In genomic region chr10:124043310-124044142, GRCh38 we compare ENCODE assay signal across 11 cellular contexts. TPM values are rescaled to one million over a fixed set of nuclear protein-coding genes. Genes with fewer than 3 reads are reported as not detected.
DNase-seq lines count a peak whose midpoint lies in the region; ATAC-seq and TF ChIP-seq lines count a peak whose summit lies in the region.
"Had no signal": no experiment of that assay in that cellular context is flagged by ENCODE, and none has a peak within 500 bp of the region (broad histone marks: within the 10 kb centered on the region; RNA-seq: fewer than 3 reads in every experiment).

No MANE protein-coding gene starts in this region.

- POLR2A ChIA-PET in CD4-positive, alpha-beta memory T cell (lab: Charles Lee; ENCODE audit: partially characterized antibody), result no interaction called here
- POLR2A ChIA-PET in HEK293T (lab: Yijun Ruan, JAX), result no interaction called here

- peak; percentile 64 for DNase-seq in Ammon's horn (ENCODE audit: low spot score)
- peak; percentile 13 for DNase-seq in choroid plexus epithelial cell (ENCODE audit: low read depth)
- DNase-seq in CD4-positive, alpha-beta memory T cell, result no peak
- no peak for DNase-seq in stimulated activated CD4-positive, alpha-beta T cell treated with anti-CD3 and anti-CD28 coated beads, Interleukin-2, amount 100 ng/mL, for 48 hours
- no peak for DNase-seq in dedifferentiated amniotic fluid mesenchymal stem cell (ENCODE audit: extremely low spot score)
- DNase-seq in HEK293T (ENCODE audit: extremely low spot score), result no peak
- DNase-seq: activated naive CD8-positive, alpha-beta T cell treated with anti-CD3 and anti-CD28 coated beads, Interleukin-2, amount 10 ng/mL, durations not matched to agents 7 days and 5 days; BE2C; SJCRH30 had no signal

- no peak overlapping the region for H3K27ac ChIP-seq in CD4-positive, alpha-beta memory T cell (ENCODE audit: low read depth, low read length)
- H3K27ac ChIP-seq: SJCRH30 had no signal

- intact Hi-C loops in CD4-positive, alpha-beta memory T cell (cut with micrococcal nuclease), result no loop called here

- peaks cover 0 to 15% (median 6%) of the 10 kb centered on the region in 8 donors for H3K9me3 Mint-ChIP-seq in CD4-positive, alpha-beta memory T cell
- H3K9me3 Mint-ChIP-seq: activated naive CD8-positive, alpha-beta T cell treated with anti-CD3 and anti-CD28 coated beads, Interleukin-2, amount 10 ng/mL, durations not matched to agents 7 days and 5 days had no signal

- CTCF ChIA-PET in CD4-positive, alpha-beta memory T cell (lab: Charles Lee; ENCODE audit: partially characterized antibody), result no interaction called here
- CTCF ChIA-PET in HEK293T (lab: Yijun Ruan, JAX), result no interaction called here

- no peaks in the 10 kb centered on the region for H3K36me3 ChIP-seq in CD4-positive, alpha-beta memory T cell (ENCODE audit: insufficient read depth, low read length)
- H3K36me3 ChIP-seq: BE2C, SJCRH30 had no signal

- no peak for TF ChIP-seq CTCF in choroid plexus epithelial cell (conservative IDR thresholded peaks at IDR 0.05; ENCODE audit: low read depth, low read length)

- peaks cover 0 to 11% of the 10 kb centered on the region in 2 donors for H3K27me3 Mint-ChIP-seq in CD4-positive, alpha-beta memory T cell

- no peaks in the 10 kb centered on the region for H3K4me1 ChIP-seq in CD4-positive, alpha-beta memory T cell (ENCODE audit: insufficient read depth, low read length)
- H3K4me1 ChIP-seq: SJCRH30 had no signal

- H3K4me3 ChIP-seq in choroid plexus epithelial cell (ENCODE audit: low read depth, low read length), result no peak overlapping the region
- no peak overlapping the region for H3K4me3 ChIP-seq in CD4-positive, alpha-beta memory T cell (ENCODE audit: low read length in 2 of 2)
- H3K4me3 ChIP-seq: SJCRH30 had no signal

- H3K4me3 Mint-ChIP-seq in CD4-positive, alpha-beta memory T cell, result peak overlapping the region in 1 of 8 donors; percentile 29
- H3K4me3 Mint-ChIP-seq: activated naive CD8-positive, alpha-beta T cell treated with anti-CD3 and anti-CD28 coated beads, Interleukin-2, amount 10 ng/mL, durations not matched to agents 7 days and 5 days had no signal

- ATAC-seq in GM21360 (IDR thresholded peaks at IDR 0.05; ENCODE audit: unreplicated experiment), result peak; percentile 76
- ATAC-seq in HG03469 (IDR thresholded peaks at IDR 0.05; ENCODE audit: unreplicated experiment), result peak; percentile 83

- no peaks in the 10 kb centered on the region for H3K9me3 ChIP-seq in CD4-positive, alpha-beta memory T cell (ENCODE audit: control insufficient read depth in 1 of 2, low read length in 2 of 2)
- H3K9me3 ChIP-seq: BE2C, SJCRH30 had no signal

- H3K4me1 Mint-ChIP-seq in CD4-positive, alpha-beta memory T cell, result peaks cover 0 to 4% (median under 1%) of the 10 kb centered on the region in 4 donors

- no peaks in the 10 kb centered on the region for H3K27me3 ChIP-seq in CD4-positive, alpha-beta memory T cell (ENCODE audit: insufficient read depth, low read length)
- H3K27me3 ChIP-seq: BE2C, SJCRH30 had no signal

- H3K27ac Mint-ChIP-seq in CD4-positive, alpha-beta memory T cell, result no peak overlapping the region
- H3K27ac Mint-ChIP-seq: activated naive CD8-positive, alpha-beta T cell treated with anti-CD3 and anti-CD28 coated beads, Interleukin-2, amount 10 ng/mL, durations not matched to agents 7 days and 5 days had no signal

- H3K36me3 Mint-ChIP-seq in CD4-positive, alpha-beta memory T cell, result no peaks in the 10 kb centered on the region
- H3K36me3 Mint-ChIP-seq: activated naive CD8-positive, alpha-beta T cell treated with anti-CD3 and anti-CD28 coated beads, Interleukin-2, amount 10 ng/mL, durations not matched to agents 7 days and 5 days had no signal

TF ChIP-seq in HEK293T, 16 proteins besides CTCF, POLR2A, EP300 and RAD21:
- TF ChIP-seq FOXK2 (IDR thresholded peaks at IDR 0.05) (no peak), L3MBTL2 (conservative IDR thresholded peaks at IDR 0.05) (no peak), ARNT (IDR thresholded peaks at IDR 0.05) (no peak), TARDBP (IDR thresholded peaks at IDR 0.05) (no peak)

RNA-seq across cellular contexts. Expression of gene CHST15, which starts 49.9 kb away (rescaled TPM):
- 1 to 10 TPM in 1 of 2 experiments, under 1 TPM in 1; 0.67 to 1.2 TPM for total RNA-seq in CD4-positive, alpha-beta memory T cell
- under 1 TPM in 1 of 2 donors, not detected in 1; 0.13 TPM for polyA plus RNA-seq in CD4-positive, alpha-beta memory T cell

Comparison
In these comparisons a context has a peak if more than half of its experiments do, and no peak if none do; other contexts are left out.
1. DNase-seq: peak in Ammon's horn (single experiment) and choroid plexus epithelial cell (single experiment); none in CD4-positive, alpha-beta memory T cell (0 of 5), stimulated activated CD4-positive, alpha-beta T cell treated with anti-CD3 and anti-CD28 coated beads, Interleukin-2, amount 100 ng/mL, for 48 hours (0 of 2), dedifferentiated amniotic fluid mesenchymal stem cell (single experiment) and HEK293T (single experiment).